Comparison of ENCODE assay signal across 25 cellular contexts in genomic region chr5:57738787-57739186, GRCh38.
"Had no signal": no experiment of that assay in that cellular context is flagged by ENCODE, and none has a peak within 500 bp of the region (broad histone marks: within the 10 kb centered on the region; RNA-seq: fewer than 3 reads in every experiment).

No MANE protein-coding gene starts in this region.

- H3K4me2 ChIP-seq: KMS-11, PC-9 had no signal

- ATAC-seq: HepG2, K562 had no signal

- H2AFZ ChIP-seq: PC-9 had no signal

- H3K4me3 ChIP-seq: K562, PC-9, SJSA1, SK-N-MC had no signal

- DNase-seq: Kasumi-1, MM.1S, NCI-H1092 treated with DMSO at 0.1 percent for 48 hours, NCI-H1436, NCI-H187, NCI-H2029, NCI-H2081 treated with DMSO at 0.1 percent for 48 hours, NCI-H2171, NCI-H226, NCI-H446, NCI-H510A, NCI-H524 treated with DMSO at 0.1 percent for 48 hours, NCI-H69, NCI-H774, PC-9, Right ventricle myocardium superior, RPMI8226, SIG-M5 had no signal

- H3K27ac ChIP-seq: HL-60, KMS-11, PC-9, SJSA1, SK-N-MC had no signal

- H3K9me3 ChIP-seq: SJSA1 had no signal

- H3K36me3 ChIP-seq: SJSA1 had no signal

- H3K27me3 ChIP-seq: SJSA1 had no signal

- FAIRE-seq: HepG2, K562, RCC 7860 had no signal

- H3K9ac ChIP-seq: KMS-11 had no signal
